ENCODE assay signal across 1 cellular context in the genomic region with DNA sequence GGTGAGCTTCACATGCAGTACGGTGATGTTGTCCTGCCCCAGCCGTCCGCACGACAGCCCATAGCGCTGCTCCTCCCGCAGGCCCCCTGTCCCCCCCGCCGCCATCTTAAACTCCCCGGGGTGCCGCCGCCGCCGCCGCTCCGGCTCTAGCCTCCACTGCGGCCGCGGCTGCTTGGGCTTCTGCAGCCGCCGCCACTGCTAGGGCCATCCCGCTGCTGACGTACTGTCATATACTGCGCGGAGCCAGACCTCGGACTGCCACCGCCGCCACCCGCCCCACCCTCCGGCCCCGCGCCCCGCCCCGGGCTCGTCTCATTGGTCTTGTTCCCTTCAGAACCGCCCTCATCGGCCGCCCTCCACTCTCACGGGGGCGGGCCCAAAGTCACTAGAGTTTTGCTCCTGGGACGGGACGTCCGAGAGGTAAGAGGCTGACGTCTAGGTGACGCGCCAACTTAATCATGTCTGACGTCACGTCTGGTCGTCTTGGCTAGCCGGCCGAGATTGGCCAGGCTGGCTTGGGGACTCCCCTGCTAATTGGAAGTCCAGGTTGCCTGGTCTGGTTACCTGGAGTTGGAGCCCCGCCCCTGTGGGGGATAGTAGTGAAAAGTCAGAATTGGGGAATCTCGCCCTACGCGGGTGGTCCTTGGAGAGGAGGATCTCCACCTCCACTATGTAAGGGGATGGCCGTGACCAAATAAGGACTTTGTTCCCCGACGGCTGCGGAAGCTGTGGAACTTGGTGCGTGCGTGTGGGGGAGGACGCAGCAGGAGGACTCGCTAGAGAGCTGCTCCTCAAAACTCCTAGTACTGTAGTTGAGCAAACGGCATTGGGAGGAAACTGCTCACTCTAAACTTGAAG.
TF ChIP-seq lines count a peak whose summit lies in the region.

A gene (minus strand): TSS at position 235 of the 858 bp plus-strand sequence. CDS start 130 bp downstream, at position 105.

TF ChIP-seq in HepG2, 621 proteins besides CTCF, POLR2A, EP300 and RAD21 (continued from another document and continues in another):
- TF ChIP-seq, protein P1, sequence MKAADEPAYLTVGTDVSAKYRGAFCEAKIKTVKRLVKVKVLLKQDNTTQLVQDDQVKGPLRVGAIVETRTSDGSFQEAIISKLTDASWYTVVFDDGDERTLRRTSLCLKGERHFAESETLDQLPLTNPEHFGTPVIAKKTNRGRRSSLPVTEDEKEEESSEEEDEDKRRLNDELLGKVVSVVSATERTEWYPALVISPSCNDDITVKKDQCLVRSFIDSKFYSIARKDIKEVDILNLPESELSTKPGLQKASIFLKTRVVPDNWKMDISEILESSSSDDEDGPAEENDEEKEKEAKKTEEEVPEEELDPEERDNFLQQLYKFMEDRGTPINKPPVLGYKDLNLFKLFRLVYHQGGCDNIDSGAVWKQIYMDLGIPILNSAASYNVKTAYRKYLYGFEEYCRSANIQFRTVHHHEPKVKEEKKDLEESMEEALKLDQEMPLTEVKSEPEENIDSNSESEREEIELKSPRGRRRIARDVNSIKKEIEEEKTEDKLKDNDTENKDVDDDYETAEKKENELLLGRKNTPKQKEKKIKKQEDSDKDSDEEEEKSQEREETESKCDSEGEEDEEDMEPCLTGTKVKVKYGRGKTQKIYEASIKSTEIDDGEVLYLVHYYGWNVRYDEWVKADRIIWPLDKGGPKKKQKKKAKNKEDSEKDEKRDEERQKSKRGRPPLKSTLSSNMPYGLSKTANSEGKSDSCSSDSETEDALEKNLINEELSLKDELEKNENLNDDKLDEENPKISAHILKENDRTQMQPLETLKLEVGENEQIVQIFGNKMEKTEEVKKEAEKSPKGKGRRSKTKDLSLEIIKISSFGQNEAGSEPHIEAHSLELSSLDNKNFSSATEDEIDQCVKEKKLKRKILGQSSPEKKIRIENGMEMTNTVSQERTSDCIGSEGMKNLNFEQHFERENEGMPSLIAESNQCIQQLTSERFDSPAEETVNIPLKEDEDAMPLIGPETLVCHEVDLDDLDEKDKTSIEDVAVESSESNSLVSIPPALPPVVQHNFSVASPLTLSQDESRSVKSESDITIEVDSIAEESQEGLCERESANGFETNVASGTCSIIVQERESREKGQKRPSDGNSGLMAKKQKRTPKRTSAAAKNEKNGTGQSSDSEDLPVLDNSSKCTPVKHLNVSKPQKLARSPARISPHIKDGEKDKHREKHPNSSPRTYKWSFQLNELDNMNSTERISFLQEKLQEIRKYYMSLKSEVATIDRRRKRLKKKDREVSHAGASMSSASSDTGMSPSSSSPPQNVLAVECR (CRISPR knock-in tag; IDR thresholded peaks at IDR 0.05; ENCODE audit: borderline replicate concordance), result no peak
- TF ChIP-seq SCMH1 (CRISPR knock-in tag; IDR thresholded peaks at IDR 0.05; ENCODE audit: borderline replicate concordance) (no peak), ZNF749 (CRISPR knock-in tag; IDR thresholded peaks at IDR 0.05; ENCODE audit: borderline replicate concordance) (peak; percentile 49; the same call in 1 of the 2 replicates), NFE2 (CRISPR knock-in tag; IDR thresholded peaks at IDR 0.05) (no peak), ZNF607 (CRISPR knock-in tag; IDR thresholded peaks at IDR 0.05; ENCODE audit: borderline replicate concordance) (no peak), EHMT2 (IDR thresholded peaks at IDR 0.05; ENCODE audit: borderline replicate concordance, low read depth, low read length) (peak; percentile 79; the same call in 1 of the 2 replicates), YEATS4 (CRISPR knock-in tag; IDR thresholded peaks at IDR 0.05; ENCODE audit: borderline replicate concordance) (peak; percentile 24; the same call in 1 of the 2 replicates), ZNF232 (CRISPR knock-in tag; IDR thresholded peaks at IDR 0.05; ENCODE audit: borderline replicate concordance) (no peak; the same call in 1 of the 2 replicates), FOXC1 (CRISPR knock-in tag; IDR thresholded peaks at IDR 0.05; ENCODE audit: borderline replicate concordance) (no peak; the same call in 1 of the 2 replicates)
- TF ChIP-seq, protein P2, sequence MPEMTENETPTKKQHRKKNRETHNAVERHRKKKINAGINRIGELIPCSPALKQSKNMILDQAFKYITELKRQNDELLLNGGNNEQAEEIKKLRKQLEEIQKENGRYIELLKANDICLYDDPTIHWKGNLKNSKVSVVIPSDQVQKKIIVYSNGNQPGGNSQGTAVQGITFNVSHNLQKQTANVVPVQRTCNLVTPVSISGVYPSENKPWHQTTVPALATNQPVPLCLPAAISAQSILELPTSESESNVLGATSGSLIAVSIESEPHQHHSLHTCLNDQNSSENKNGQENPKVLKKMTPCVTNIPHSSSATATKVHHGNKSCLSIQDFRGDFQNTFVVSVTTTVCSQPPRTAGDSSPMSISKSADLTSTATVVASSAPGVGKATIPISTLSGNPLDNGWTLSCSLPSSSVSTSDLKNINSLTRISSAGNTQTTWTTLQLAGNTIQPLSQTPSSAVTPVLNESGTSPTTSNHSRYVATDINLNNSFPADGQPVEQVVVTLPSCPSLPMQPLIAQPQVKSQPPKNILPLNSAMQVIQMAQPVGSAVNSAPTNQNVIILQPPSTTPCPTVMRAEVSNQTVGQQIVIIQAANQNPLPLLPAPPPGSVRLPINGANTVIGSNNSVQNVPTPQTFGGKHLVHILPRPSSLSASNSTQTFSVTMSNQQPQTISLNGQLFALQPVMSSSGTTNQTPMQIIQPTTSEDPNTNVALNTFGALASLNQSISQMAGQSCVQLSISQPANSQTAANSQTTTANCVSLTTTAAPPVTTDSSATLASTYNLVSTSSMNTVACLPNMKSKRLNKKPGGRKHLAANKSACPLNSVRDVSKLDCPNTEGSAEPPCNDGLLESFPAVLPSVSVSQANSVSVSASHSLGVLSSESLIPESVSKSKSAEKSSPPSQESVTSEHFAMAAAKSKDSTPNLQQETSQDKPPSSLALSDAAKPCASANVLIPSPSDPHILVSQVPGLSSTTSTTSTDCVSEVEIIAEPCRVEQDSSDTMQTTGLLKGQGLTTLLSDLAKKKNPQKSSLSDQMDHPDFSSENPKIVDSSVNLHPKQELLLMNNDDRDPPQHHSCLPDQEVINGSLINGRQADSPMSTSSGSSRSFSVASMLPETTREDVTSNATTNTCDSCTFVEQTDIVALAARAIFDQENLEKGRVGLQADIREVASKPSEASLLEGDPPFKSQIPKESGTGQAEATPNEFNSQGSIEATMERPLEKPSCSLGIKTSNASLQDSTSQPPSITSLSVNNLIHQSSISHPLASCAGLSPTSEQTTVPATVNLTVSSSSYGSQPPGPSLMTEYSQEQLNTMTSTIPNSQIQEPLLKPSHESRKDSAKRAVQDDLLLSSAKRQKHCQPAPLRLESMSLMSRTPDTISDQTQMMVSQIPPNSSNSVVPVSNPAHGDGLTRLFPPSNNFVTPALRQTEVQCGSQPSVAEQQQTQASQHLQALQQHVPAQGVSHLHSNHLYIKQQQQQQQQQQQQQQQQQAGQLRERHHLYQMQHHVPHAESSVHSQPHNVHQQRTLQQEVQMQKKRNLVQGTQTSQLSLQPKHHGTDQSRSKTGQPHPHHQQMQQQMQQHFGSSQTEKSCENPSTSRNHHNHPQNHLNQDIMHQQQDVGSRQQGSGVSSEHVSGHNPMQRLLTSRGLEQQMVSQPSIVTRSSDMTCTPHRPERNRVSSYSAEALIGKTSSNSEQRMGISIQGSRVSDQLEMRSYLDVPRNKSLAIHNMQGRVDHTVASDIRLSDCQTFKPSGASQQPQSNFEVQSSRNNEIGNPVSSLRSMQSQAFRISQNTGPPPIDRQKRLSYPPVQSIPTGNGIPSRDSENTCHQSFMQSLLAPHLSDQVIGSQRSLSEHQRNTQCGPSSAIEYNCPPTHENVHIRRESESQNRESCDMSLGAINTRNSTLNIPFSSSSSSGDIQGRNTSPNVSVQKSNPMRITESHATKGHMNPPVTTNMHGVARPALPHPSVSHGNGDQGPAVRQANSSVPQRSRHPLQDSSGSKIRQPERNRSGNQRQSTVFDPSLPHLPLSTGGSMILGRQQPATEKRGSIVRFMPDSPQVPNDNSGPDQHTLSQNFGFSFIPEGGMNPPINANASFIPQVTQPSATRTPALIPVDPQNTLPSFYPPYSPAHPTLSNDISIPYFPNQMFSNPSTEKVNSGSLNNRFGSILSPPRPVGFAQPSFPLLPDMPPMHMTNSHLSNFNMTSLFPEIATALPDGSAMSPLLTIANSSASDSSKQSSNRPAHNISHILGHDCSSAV (CRISPR knock-in tag; IDR thresholded peaks at IDR 0.05; ENCODE audit: borderline replicate concordance), result peak; percentile 10; the same call in 1 of the 2 replicates
- TF ChIP-seq, protein P3, sequence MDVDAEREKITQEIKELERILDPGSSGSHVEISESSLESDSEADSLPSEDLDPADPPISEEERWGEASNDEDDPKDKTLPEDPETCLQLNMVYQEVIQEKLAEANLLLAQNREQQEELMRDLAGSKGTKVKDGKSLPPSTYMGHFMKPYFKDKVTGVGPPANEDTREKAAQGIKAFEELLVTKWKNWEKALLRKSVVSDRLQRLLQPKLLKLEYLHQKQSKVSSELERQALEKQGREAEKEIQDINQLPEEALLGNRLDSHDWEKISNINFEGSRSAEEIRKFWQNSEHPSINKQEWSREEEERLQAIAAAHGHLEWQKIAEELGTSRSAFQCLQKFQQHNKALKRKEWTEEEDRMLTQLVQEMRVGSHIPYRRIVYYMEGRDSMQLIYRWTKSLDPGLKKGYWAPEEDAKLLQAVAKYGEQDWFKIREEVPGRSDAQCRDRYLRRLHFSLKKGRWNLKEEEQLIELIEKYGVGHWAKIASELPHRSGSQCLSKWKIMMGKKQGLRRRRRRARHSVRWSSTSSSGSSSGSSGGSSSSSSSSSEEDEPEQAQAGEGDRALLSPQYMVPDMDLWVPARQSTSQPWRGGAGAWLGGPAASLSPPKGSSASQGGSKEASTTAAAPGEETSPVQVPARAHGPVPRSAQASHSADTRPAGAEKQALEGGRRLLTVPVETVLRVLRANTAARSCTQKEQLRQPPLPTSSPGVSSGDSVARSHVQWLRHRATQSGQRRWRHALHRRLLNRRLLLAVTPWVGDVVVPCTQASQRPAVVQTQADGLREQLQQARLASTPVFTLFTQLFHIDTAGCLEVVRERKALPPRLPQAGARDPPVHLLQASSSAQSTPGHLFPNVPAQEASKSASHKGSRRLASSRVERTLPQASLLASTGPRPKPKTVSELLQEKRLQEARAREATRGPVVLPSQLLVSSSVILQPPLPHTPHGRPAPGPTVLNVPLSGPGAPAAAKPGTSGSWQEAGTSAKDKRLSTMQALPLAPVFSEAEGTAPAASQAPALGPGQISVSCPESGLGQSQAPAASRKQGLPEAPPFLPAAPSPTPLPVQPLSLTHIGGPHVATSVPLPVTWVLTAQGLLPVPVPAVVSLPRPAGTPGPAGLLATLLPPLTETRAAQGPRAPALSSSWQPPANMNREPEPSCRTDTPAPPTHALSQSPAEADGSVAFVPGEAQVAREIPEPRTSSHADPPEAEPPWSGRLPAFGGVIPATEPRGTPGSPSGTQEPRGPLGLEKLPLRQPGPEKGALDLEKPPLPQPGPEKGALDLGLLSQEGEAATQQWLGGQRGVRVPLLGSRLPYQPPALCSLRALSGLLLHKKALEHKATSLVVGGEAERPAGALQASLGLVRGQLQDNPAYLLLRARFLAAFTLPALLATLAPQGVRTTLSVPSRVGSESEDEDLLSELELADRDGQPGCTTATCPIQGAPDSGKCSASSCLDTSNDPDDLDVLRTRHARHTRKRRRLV (CRISPR knock-in tag; IDR thresholded peaks at IDR 0.05), result peak; percentile 59; the same call in 1 of the 2 replicates
- TF ChIP-seq, protein P4, sequence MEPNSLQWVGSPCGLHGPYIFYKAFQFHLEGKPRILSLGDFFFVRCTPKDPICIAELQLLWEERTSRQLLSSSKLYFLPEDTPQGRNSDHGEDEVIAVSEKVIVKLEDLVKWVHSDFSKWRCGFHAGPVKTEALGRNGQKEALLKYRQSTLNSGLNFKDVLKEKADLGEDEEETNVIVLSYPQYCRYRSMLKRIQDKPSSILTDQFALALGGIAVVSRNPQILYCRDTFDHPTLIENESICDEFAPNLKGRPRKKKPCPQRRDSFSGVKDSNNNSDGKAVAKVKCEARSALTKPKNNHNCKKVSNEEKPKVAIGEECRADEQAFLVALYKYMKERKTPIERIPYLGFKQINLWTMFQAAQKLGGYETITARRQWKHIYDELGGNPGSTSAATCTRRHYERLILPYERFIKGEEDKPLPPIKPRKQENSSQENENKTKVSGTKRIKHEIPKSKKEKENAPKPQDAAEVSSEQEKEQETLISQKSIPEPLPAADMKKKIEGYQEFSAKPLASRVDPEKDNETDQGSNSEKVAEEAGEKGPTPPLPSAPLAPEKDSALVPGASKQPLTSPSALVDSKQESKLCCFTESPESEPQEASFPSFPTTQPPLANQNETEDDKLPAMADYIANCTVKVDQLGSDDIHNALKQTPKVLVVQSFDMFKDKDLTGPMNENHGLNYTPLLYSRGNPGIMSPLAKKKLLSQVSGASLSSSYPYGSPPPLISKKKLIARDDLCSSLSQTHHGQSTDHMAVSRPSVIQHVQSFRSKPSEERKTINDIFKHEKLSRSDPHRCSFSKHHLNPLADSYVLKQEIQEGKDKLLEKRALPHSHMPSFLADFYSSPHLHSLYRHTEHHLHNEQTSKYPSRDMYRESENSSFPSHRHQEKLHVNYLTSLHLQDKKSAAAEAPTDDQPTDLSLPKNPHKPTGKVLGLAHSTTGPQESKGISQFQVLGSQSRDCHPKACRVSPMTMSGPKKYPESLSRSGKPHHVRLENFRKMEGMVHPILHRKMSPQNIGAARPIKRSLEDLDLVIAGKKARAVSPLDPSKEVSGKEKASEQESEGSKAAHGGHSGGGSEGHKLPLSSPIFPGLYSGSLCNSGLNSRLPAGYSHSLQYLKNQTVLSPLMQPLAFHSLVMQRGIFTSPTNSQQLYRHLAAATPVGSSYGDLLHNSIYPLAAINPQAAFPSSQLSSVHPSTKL (CRISPR knock-in tag; IDR thresholded peaks at IDR 0.05), result peak; percentile 39; the same call in 1 of the 2 replicates
- TF ChIP-seq, protein P5, sequence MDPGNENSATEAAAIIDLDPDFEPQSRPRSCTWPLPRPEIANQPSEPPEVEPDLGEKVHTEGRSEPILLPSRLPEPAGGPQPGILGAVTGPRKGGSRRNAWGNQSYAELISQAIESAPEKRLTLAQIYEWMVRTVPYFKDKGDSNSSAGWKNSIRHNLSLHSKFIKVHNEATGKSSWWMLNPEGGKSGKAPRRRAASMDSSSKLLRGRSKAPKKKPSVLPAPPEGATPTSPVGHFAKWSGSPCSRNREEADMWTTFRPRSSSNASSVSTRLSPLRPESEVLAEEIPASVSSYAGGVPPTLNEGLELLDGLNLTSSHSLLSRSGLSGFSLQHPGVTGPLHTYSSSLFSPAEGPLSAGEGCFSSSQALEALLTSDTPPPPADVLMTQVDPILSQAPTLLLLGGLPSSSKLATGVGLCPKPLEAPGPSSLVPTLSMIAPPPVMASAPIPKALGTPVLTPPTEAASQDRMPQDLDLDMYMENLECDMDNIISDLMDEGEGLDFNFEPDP (CRISPR knock-in tag; conservative IDR thresholded peaks at IDR 0.05), result no peak
- TF ChIP-seq, protein P6, sequence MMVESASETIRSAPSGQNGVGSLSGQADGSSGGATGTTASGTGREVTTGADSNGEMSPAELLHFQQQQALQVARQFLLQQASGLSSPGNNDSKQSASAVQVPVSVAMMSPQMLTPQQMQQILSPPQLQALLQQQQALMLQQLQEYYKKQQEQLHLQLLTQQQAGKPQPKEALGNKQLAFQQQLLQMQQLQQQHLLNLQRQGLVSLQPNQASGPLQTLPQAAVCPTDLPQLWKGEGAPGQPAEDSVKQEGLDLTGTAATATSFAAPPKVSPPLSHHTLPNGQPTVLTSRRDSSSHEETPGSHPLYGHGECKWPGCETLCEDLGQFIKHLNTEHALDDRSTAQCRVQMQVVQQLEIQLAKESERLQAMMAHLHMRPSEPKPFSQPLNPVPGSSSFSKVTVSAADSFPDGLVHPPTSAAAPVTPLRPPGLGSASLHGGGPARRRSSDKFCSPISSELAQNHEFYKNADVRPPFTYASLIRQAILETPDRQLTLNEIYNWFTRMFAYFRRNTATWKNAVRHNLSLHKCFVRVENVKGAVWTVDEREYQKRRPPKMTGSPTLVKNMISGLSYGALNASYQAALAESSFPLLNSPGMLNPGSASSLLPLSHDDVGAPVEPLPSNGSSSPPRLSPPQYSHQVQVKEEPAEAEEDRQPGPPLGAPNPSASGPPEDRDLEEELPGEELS (CRISPR knock-in tag; IDR thresholded peaks at IDR 0.05), result peak; percentile 28; the same call in 1 of the 2 replicates
